In the genomic region with DNA sequence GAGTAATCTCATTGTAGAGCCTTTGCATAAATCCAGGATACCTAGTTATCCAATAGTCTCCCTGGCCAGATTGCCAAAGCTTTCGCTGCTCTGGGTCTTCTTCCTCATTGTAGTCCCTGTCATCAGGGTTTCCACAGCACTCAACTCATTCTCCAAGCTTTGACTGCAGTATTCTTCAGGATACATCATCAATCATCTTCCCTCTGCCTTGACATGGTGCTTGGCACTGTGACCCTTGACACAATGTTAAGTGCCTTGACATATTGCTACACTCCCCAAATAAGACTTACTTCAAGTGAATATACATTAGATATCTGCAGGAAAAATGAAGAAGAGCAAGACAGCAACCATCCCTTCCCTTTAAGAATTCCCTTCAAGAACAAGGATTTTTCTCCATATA, we compare ENCODE assay signal across 1 cellular context.
TF ChIP-seq lines count a peak whose summit lies in the region.

No MANE protein-coding gene starts in this region.

TF ChIP-seq in H1, 55 proteins besides CTCF, POLR2A, EP300 and RAD21:
- no peak for TF ChIP-seq SP2 (IDR thresholded peaks at IDR 0.05; ENCODE audit: low read length)
- TF ChIP-seq SUZ12 (IDR thresholded peaks at IDR 0.05; ENCODE audit: low read length), result no peak
- TF ChIP-seq RBBP5 (IDR thresholded peaks at IDR 0.05; ENCODE audit: borderline replicate concordance, low read depth, low read length), result no peak
- TF ChIP-seq, protein P1, sequence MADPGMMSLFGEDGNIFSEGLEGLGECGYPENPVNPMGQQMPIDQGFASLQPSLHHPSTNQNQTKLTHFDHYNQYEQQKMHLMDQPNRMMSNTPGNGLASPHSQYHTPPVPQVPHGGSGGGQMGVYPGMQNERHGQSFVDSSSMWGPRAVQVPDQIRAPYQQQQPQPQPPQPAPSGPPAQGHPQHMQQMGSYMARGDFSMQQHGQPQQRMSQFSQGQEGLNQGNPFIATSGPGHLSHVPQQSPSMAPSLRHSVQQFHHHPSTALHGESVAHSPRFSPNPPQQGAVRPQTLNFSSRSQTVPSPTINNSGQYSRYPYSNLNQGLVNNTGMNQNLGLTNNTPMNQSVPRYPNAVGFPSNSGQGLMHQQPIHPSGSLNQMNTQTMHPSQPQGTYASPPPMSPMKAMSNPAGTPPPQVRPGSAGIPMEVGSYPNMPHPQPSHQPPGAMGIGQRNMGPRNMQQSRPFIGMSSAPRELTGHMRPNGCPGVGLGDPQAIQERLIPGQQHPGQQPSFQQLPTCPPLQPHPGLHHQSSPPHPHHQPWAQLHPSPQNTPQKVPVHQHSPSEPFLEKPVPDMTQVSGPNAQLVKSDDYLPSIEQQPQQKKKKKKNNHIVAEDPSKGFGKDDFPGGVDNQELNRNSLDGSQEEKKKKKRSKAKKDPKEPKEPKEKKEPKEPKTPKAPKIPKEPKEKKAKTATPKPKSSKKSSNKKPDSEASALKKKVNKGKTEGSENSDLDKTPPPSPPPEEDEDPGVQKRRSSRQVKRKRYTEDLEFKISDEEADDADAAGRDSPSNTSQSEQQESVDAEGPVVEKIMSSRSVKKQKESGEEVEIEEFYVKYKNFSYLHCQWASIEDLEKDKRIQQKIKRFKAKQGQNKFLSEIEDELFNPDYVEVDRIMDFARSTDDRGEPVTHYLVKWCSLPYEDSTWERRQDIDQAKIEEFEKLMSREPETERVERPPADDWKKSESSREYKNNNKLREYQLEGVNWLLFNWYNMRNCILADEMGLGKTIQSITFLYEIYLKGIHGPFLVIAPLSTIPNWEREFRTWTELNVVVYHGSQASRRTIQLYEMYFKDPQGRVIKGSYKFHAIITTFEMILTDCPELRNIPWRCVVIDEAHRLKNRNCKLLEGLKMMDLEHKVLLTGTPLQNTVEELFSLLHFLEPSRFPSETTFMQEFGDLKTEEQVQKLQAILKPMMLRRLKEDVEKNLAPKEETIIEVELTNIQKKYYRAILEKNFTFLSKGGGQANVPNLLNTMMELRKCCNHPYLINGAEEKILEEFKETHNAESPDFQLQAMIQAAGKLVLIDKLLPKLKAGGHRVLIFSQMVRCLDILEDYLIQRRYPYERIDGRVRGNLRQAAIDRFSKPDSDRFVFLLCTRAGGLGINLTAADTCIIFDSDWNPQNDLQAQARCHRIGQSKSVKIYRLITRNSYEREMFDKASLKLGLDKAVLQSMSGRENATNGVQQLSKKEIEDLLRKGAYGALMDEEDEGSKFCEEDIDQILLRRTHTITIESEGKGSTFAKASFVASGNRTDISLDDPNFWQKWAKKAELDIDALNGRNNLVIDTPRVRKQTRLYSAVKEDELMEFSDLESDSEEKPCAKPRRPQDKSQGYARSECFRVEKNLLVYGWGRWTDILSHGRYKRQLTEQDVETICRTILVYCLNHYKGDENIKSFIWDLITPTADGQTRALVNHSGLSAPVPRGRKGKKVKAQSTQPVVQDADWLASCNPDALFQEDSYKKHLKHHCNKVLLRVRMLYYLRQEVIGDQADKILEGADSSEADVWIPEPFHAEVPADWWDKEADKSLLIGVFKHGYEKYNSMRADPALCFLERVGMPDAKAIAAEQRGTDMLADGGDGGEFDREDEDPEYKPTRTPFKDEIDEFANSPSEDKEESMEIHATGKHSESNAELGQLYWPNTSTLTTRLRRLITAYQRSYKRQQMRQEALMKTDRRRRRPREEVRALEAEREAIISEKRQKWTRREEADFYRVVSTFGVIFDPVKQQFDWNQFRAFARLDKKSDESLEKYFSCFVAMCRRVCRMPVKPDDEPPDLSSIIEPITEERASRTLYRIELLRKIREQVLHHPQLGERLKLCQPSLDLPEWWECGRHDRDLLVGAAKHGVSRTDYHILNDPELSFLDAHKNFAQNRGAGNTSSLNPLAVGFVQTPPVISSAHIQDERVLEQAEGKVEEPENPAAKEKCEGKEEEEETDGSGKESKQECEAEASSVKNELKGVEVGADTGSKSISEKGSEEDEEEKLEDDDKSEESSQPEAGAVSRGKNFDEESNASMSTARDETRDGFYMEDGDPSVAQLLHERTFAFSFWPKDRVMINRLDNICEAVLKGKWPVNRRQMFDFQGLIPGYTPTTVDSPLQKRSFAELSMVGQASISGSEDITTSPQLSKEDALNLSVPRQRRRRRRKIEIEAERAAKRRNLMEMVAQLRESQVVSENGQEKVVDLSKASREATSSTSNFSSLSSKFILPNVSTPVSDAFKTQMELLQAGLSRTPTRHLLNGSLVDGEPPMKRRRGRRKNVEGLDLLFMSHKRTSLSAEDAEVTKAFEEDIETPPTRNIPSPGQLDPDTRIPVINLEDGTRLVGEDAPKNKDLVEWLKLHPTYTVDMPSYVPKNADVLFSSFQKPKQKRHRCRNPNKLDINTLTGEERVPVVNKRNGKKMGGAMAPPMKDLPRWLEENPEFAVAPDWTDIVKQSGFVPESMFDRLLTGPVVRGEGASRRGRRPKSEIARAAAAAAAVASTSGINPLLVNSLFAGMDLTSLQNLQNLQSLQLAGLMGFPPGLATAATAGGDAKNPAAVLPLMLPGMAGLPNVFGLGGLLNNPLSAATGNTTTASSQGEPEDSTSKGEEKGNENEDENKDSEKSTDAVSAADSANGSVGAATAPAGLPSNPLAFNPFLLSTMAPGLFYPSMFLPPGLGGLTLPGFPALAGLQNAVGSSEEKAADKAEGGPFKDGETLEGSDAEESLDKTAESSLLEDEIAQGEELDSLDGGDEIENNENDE (IDR thresholded peaks at IDR 0.05; ENCODE audit: insufficient replicate concordance, low read length), result no peak
- no peak for TF ChIP-seq BCL11A (IDR thresholded peaks at IDR 0.05; ENCODE audit: low read depth in 2 of 2, low read length in 2 of 2)
- TF ChIP-seq CEBPB (IDR thresholded peaks at IDR 0.05; ENCODE audit: low read depth, low read length), result no peak
- no peak for TF ChIP-seq MAFK (IDR thresholded peaks at IDR 0.05; ENCODE audit: low read depth, low read length)
- no peak for TF ChIP-seq EGR1 (IDR thresholded peaks at IDR 0.05; ENCODE audit: borderline replicate concordance, low read depth, low read length)
